ENCODE assay signal across 11 cellular contexts in the genomic region with DNA sequence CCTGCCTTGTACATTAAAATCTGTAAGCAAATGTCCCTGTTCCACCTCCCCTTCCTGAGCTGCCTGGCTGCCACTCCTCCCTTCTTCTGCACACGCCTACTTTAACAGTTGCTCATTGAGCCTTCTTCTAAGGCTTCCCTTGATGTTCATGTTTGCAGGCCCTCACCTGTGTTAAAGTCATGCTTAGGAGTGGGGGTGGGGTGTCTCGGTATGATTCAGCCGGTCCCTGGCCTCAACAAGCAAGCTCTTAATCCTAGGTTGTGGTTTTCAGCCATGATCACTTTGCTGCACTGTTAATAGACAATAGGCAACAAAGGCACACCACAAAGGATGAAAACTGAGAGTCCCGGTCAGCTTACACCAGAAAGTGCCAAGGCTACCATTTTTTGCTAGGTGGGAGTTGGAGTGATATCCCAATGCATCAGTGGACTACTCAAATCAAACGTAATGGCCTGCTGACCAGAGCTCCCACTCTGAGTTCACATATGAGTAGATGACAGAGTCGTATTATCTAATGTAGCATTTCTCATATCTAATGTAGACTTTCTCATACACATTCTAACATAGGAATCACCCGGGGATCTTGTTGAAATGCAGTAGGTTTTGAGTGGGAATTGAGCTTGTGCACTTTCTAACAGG. TPM values are rescaled to one million over a fixed set of nuclear protein-coding genes. Genes with fewer than 3 reads are reported as not detected.
DNase-seq lines count a peak whose midpoint lies in the region; ATAC-seq lines count a peak whose summit lies in the region.
"Had no signal": no experiment of that assay in that cellular context is flagged by ENCODE, and none has a peak within 500 bp of the region (broad histone marks: within the 10 kb centered on the region; RNA-seq: fewer than 3 reads in every experiment).

No MANE protein-coding gene starts in this region.

- peak overlapping the region in 4 of 7 donors; percentile 27 to 71 (median 54) for H3K4me3 Mint-ChIP-seq in CD8-positive, alpha-beta memory T cell
- no peak overlapping the region for H3K4me3 Mint-ChIP-seq in activated naive CD4-positive, alpha-beta T cell treated with anti-CD3 and anti-CD28 coated beads for 36 hours

- H3K36me3 ChIP-seq in CD8-positive, alpha-beta memory T cell (ENCODE audit: insufficient read depth, low read length) = no peaks in the 10 kb centered on the region
- H3K36me3 ChIP-seq: thoracic aorta had no signal

- H3K9me3 Mint-ChIP-seq in CD8-positive, alpha-beta memory T cell = no peaks in the 10 kb centered on the region
- no peaks in the 10 kb centered on the region for H3K9me3 Mint-ChIP-seq in activated naive CD4-positive, alpha-beta T cell treated with anti-CD3 and anti-CD28 coated beads for 36 hours

- intact Hi-C loops in activated naive CD4-positive, alpha-beta T cell treated with anti-CD3 and anti-CD28 coated beads for 36 hours (cut with micrococcal nuclease) = loop anchor here (5.0 to 10.0 kb wide), 2 partner anchors 705 to 798 kb away; no protein-coding TSS in a partner anchor

- H3K9me3 ChIP-seq in CD8-positive, alpha-beta memory T cell (ENCODE audit: low read length) = no peaks in the 10 kb centered on the region
- H3K9me3 ChIP-seq: thoracic aorta had no signal

- H3K27me3 ChIP-seq in CD8-positive, alpha-beta memory T cell (ENCODE audit: insufficient read depth, low read length, poor library complexity, severe bottlenecking) = no peaks in the 10 kb centered on the region

- H3K4me3 ChIP-seq in CD8-positive, alpha-beta memory T cell (ENCODE audit: low read length) = no peak overlapping the region
- H3K4me3 ChIP-seq: thoracic aorta had no signal

- H3K27ac ChIP-seq in CD8-positive, alpha-beta memory T cell (ENCODE audit: low read depth, low read length) = no peak overlapping the region
- H3K27ac ChIP-seq: thoracic aorta had no signal

- H3K4me1 ChIP-seq in CD8-positive, alpha-beta memory T cell (ENCODE audit: insufficient read depth, low read length) = peaks cover 53% of the 10 kb centered on the region

- CTCF ChIA-PET in CD8-positive, alpha-beta memory T cell (lab: Charles Lee) = interaction anchor here (0.9 to 1.2 kb wide), 3 partner anchors 9 to 390 kb away, joined by 3 to 4 read pairs (median 3); no protein-coding TSS in a partner anchor
- CTCF ChIA-PET in activated naive CD4-positive, alpha-beta T cell treated with anti-CD3 and anti-CD28 coated beads for 36 hours (lab: Charles Lee) = interaction anchor here (0.8 to 1.3 kb wide), 2 partner anchors 22 to 464 kb away, joined by 3 to 5 read pairs; no protein-coding TSS in a partner anchor

- POLR2A ChIA-PET in CD8-positive, alpha-beta memory T cell (lab: Charles Lee) = no interaction called here

- peaks cover 89 to 98% (median 94%) of the 10 kb centered on the region in 3 donors for H3K4me1 Mint-ChIP-seq in CD8-positive, alpha-beta memory T cell
- H3K4me1 Mint-ChIP-seq in activated naive CD4-positive, alpha-beta T cell treated with anti-CD3 and anti-CD28 coated beads for 36 hours (ENCODE audit: low read depth) = peaks cover 56% of the 10 kb centered on the region

- H3K36me3 Mint-ChIP-seq in CD8-positive, alpha-beta memory T cell = peaks cover 0 to 8% (median 0%) of the 10 kb centered on the region in 3 donors
- H3K36me3 Mint-ChIP-seq in activated naive CD4-positive, alpha-beta T cell treated with anti-CD3 and anti-CD28 coated beads for 36 hours (ENCODE audit: low read depth) = no peaks in the 10 kb centered on the region

- DNase-seq in CD8-positive, alpha-beta memory T cell = no peak
- peak; percentile 71 for DNase-seq in activated naive CD4-positive, alpha-beta T cell treated with anti-CD3 and anti-CD28 coated beads for 36 hours
- DNase-seq in SIG-M5 (lab: John Stamatoyannopoulos, UW) (no peak), DMS79 treated with DMSO at 0.1 percent for 48 hours (lab: John Stamatoyannopoulos, UW) (no peak), activated gamma-delta T cell (lab: John Stamatoyannopoulos, UW) (no peak), NCI-H69 (lab: John Stamatoyannopoulos, UW) (no peak)
- DNase-seq: kidney glomerular epithelial cell, NCI-H2081 treated with DMSO at 0.1 percent for 48 hours had no signal

- no peaks in the 10 kb centered on the region for H3K27me3 Mint-ChIP-seq in CD8-positive, alpha-beta memory T cell
- no peaks in the 10 kb centered on the region for H3K27me3 Mint-ChIP-seq in activated naive CD4-positive, alpha-beta T cell treated with anti-CD3 and anti-CD28 coated beads for 36 hours (ENCODE audit: low read depth)

- peak overlapping the region; percentile 51 to 96 (median 72) for H3K27ac Mint-ChIP-seq in CD8-positive, alpha-beta memory T cell
- no peak overlapping the region for H3K27ac Mint-ChIP-seq in activated naive CD4-positive, alpha-beta T cell treated with anti-CD3 and anti-CD28 coated beads for 36 hours

- peak; percentile 75 for ATAC-seq in GM21390 (IDR thresholded peaks at IDR 0.05; ENCODE audit: unreplicated experiment)
- ATAC-seq in HG03558 (IDR thresholded peaks at IDR 0.05; ENCODE audit: extremely low read depth, unreplicated experiment) = peak; percentile 50

RNA-seq across cellular contexts. Expression of gene FUCA2, which starts 38.2 kb away (rescaled TPM):
- 10 to 100 TPM; 12.3 to 13.2 TPM for total RNA-seq in CD8-positive, alpha-beta memory T cell
- polyA plus RNA-seq in CD8-positive, alpha-beta memory T cell = 14.2 TPM
- total RNA-seq in activated naive CD4-positive, alpha-beta T cell treated with anti-CD3 and anti-CD28 coated beads for 36 hours = 1 to 10 TPM; 7.7 to 8.2 TPM
